In the genomic region with DNA sequence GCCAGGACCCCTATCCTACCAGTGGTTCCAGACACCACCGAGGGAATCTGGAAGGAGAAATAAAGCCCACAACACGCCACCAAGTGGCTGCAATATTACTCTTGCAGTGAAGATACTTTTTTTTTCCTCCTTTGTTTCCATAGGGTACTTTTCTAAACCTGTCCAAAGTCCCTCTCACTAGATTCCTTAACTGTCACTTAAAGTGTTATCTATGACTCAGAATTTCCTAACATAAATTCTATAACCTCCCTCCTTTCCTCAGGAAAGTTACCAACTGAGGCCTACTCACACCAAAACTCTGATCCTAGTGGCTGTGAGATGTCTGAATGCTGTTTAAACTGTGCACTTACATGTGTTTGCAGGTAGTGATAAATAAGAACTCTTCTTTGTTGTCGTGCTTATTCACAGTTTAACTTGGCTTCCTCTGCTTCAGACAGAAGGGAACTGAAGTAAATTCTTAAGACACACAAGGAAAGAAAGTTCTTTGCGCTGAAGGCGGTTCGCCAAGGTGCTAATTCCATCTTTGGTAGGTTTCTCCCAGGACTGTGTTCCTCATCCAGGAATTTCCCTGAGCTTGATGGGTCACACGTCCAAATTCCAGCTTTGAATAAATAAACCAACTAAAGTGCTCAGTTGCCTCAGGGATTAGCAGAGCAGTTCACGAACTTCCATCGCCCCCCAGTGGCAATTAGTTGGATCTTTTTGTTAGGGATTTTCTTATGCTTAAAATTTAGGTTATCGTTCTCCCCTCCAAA, we compare ENCODE assay signal across 9 cellular contexts. TPM values are rescaled to one million over a fixed set of nuclear protein-coding genes. Genes with fewer than 3 reads are reported as not detected.
DNase-seq lines count a peak whose midpoint lies in the region; ATAC-seq, FAIRE-seq and TF ChIP-seq lines count a peak whose summit lies in the region.
"Had no signal": no experiment of that assay in that cellular context is flagged by ENCODE, and none has a peak within 500 bp of the region (broad histone marks: within the 10 kb centered on the region; RNA-seq: fewer than 3 reads in every experiment).

No MANE protein-coding gene starts in this region.

- DNase-seq in A549 (ENCODE audit: low read depth in 1 of 2, low spot score in 1 of 2) (peak; percentile 36 to 73), H4 (ENCODE audit: low spot score) (peak; percentile 65), esophagus squamous epithelium (lab: John Stamatoyannopoulos, UW) (no peak), ovary (peak in 4 of 5 donors; percentile 14 to 50 (median 22)), activated T-cell treated with anti-CD3 and anti-CD28 coated beads for 4 hours (no peak)
- DNase-seq: upper lobe of left lung had no signal

- no peaks in the 10 kb centered on the region for H4K20me1 ChIP-seq in OCI-LY1 (ENCODE audit: insufficient read depth, low read length)

- no peaks in the 10 kb centered on the region for H3K9me2 ChIP-seq in OCI-LY1 (ENCODE audit: low read depth, low read length)

- H3F3A ChIP-seq in OCI-LY1 (ENCODE audit: insufficient read depth, low read length), result no peaks in the 10 kb centered on the region

- H3K36me3 ChIP-seq in OCI-LY1 (ENCODE audit: insufficient read depth, low read length), result no peaks in the 10 kb centered on the region
- H3K36me3 ChIP-seq in esophagus squamous epithelium, result no peaks in the 10 kb centered on the region
- H3K36me3 ChIP-seq in ovary, result no peaks in the 10 kb centered on the region
- H3K36me3 ChIP-seq: upper lobe of left lung had no signal

- H3K4me3 ChIP-seq in A549 (no peak overlapping the region), OCI-LY1 (ENCODE audit: low read depth, low read length, poor library complexity, severe bottlenecking) (no peak overlapping the region), esophagus squamous epithelium (no peak overlapping the region), ovary (no peak overlapping the region)
- H3K4me3 ChIP-seq: upper lobe of left lung had no signal

- peak; percentile 66 for TF ChIP-seq CTCF in A549 (IDR thresholded peaks at IDR 0.05)
- peak; percentile 46 for TF ChIP-seq CTCF in OCI-LY1 (IDR thresholded peaks at IDR 0.05; ENCODE audit: low read length)
- TF ChIP-seq CTCF in esophagus squamous epithelium (IDR thresholded peaks at IDR 0.05), result peak in 5 of 6 experiments; percentile 28 to 50 (median 32)
- peak in 1 of 3 donors; percentile 34 for TF ChIP-seq CTCF in ovary (IDR thresholded peaks at IDR 0.05)

- ATAC-seq in A549, result peak; percentile 83 to 94
- ATAC-seq in GM18858 (IDR thresholded peaks at IDR 0.05; ENCODE audit: unreplicated experiment), result no peak
- ATAC-seq in HG03432 (IDR thresholded peaks at IDR 0.05; ENCODE audit: unreplicated experiment), result no peak

- no peaks in the 10 kb centered on the region for H3K9me3 ChIP-seq in A549
- H3K9me3 ChIP-seq in OCI-LY1 (ENCODE audit: low read length), result no peaks in the 10 kb centered on the region
- no peaks in the 10 kb centered on the region for H3K9me3 ChIP-seq in esophagus squamous epithelium
- H3K9me3 ChIP-seq in ovary, result no peaks in the 10 kb centered on the region
- H3K9me3 ChIP-seq: upper lobe of left lung had no signal

- H3K9ac ChIP-seq in OCI-LY1 (ENCODE audit: low read length), result no peak overlapping the region

- WGBS in A549 (ENCODE audit: missing lambda C conversion rate), result 17% methylated on average over 10 of the region's 10 CpGs
- WGBS in esophagus squamous epithelium, 2 donors, result 34 to 46% methylated on average over 9 to 10 of the region's 10 CpGs
- 31 to 36% (median 31%) methylated on average over 10 of the region's 10 CpGs for WGBS in ovary, 3 donors

- CTCF ChIA-PET in A549 (lab: Yijun Ruan, JAX), result interaction anchor here (0.7 to 2.2 kb wide), 15 partner anchors 10 to 914 kb away, joined by 3 to 26 read pairs (median 3); a partner anchor contains a TSS

- H3K79me2 ChIP-seq in OCI-LY1 (ENCODE audit: insufficient read depth, low read length), result no peaks in the 10 kb centered on the region

- H3K27ac ChIP-seq in A549 (peak overlapping the region; percentile 63 to 83), OCI-LY1 (ENCODE audit: low read depth, low read length, poor library complexity, severe bottlenecking) (no peak overlapping the region), esophagus squamous epithelium (no peak overlapping the region), ovary (no peak overlapping the region)
- H3K27ac ChIP-seq: upper lobe of left lung had no signal

- FAIRE-seq in A549 (lab: Jason Lieb, UNC), result peak; percentile 100

- H3K4me2 ChIP-seq in A549 (peak overlapping the region; percentile 76), OCI-LY1 (ENCODE audit: low read length) (no peak overlapping the region)

- H3K27me3 ChIP-seq in OCI-LY1 (ENCODE audit: insufficient read depth, low read length) (no peaks in the 10 kb centered on the region), esophagus squamous epithelium (no peaks in the 10 kb centered on the region), ovary (no peaks in the 10 kb centered on the region)
- H3K27me3 ChIP-seq: upper lobe of left lung had no signal

- no peak overlapping the region for H2AFZ ChIP-seq in OCI-LY1 (ENCODE audit: low read length)

- intact Hi-C loops in esophagus squamous epithelium (cut with DNase I) (no loop called here), ovary (cut with DNase I) (no loop called here)

- no peak for TF ChIP-seq POLR2A in A549 (IDR thresholded peaks at IDR 0.05; ENCODE audit: low read length)
- TF ChIP-seq POLR2A in esophagus squamous epithelium (IDR thresholded peaks at IDR 0.05), result no peak
- TF ChIP-seq POLR2A in ovary (IDR thresholded peaks at IDR 0.05), result no peak

- peak; percentile 75 to 79 for TF ChIP-seq RAD21 in A549 (conservative IDR thresholded peaks at IDR 0.05 in 1 of 2, IDR thresholded peaks at IDR 0.05 in 1 of 2)

- no peak for TF ChIP-seq EP300 in A549 (IDR thresholded peaks at IDR 0.05)
- TF ChIP-seq EP300 in ovary (IDR thresholded peaks at IDR 0.05), result no peak

- POLR2A ChIA-PET in A549 (lab: Yijun Ruan, JAX), result no interaction called here

- H3K4me1 ChIP-seq in A549 (peaks cover 11% of the 10 kb centered on the region), OCI-LY1 (ENCODE audit: insufficient read depth, low read length, severe bottlenecking) (no peaks in the 10 kb centered on the region), esophagus squamous epithelium (no peaks in the 10 kb centered on the region), ovary (ENCODE audit: insufficient read depth) (no peaks in the 10 kb centered on the region)
- H3K4me1 ChIP-seq: upper lobe of left lung had no signal

TF ChIP-seq in A549, 52 proteins besides CTCF, POLR2A, EP300 and RAD21:
- TF ChIP-seq SMC3 (IDR thresholded peaks at IDR 0.05) (peak; percentile 61), BHLHE40 (IDR thresholded peaks at IDR 0.05; ENCODE audit: low read depth, low read length) (no peak), FOSL2 (IDR thresholded peaks at IDR 0.05) (no peak), FOSL2 (CRISPR knock-in tag; IDR thresholded peaks at IDR 0.05) (peak; percentile 18; the same call in 1 of the 2 replicates), RFX5 (IDR thresholded peaks at IDR 0.05) (no peak), JUNB (IDR thresholded peaks at IDR 0.05) (no peak)
- TF ChIP-seq, protein P1, sequence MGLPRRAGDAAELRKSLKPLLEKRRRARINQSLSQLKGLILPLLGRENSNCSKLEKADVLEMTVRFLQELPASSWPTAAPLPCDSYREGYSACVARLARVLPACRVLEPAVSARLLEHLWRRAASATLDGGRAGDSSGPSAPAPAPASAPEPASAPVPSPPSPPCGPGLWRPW (IDR thresholded peaks at IDR 0.05), result no peak
- TF ChIP-seq, protein P2, sequence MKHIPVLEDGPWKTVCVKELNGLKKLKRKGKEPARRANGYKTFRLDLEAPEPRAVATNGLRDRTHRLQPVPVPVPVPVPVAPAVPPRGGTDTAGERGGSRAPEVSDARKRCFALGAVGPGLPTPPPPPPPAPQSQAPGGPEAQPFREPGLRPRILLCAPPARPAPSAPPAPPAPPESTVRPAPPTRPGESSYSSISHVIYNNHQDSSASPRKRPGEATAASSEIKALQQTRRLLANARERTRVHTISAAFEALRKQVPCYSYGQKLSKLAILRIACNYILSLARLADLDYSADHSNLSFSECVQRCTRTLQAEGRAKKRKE (CRISPR knock-in tag; IDR thresholded peaks at IDR 0.05; ENCODE audit: low read depth), result no peak

RNA-seq across cellular contexts. Expression of a gene that starts 10.7 kb away (rescaled TPM):
- polyA plus RNA-seq in A549 (2011; rRNA removed), result 35.4 and 46.6 TPM in 2 replicates
- 28.1 and 28.9 TPM in 2 replicates for polyA plus RNA-seq in A549 (2012; cell fraction: cytosol; rRNA removed)
- 9.5 and 12.1 TPM in 2 replicates for polyA plus RNA-seq in A549 (2012; cell fraction: nucleus; rRNA removed)
- 61.2 to 61.8 TPM (median 61.5 TPM) in 3 replicates for polyA plus RNA-seq in A549 (2017; fragmentation: RNase III; extraction: RNeasy Plus Mini Kit Qiagen cat#74134 plus additional on column Dnase treatment)
- 19.4 and 20.7 TPM in 2 replicates for polyA minus RNA-seq in A549 (2011; rRNA and poly(A)+ RNA removed)
- 19.9 and 38.1 TPM in 2 replicates for total RNA-seq in H4 (2014; rRNA removed; shearing (Covaris generic))
- total RNA-seq in esophagus squamous epithelium, result 10 to 100 TPM; 10.9 to 17.9 (median 13.5) TPM
- total RNA-seq in ovary, result 10 to 100 TPM in 5 of 7 donors, 1 to 10 TPM in 2; 6.0 to 15.7 (median 14.2) TPM
- polyA plus RNA-seq in ovary, result 10 to 100 TPM; 10.4 to 28.2 TPM

Comparison
In these comparisons a context has a peak if more than half of its experiments do, and no peak if none do; other contexts are left out.
1. ATAC-seq: peak in A549 (2 of 2); none in GM18858 (single experiment) and HG03432 (single experiment).
2. DNase-seq: peak in A549 (2 of 2), H4 (single experiment) and ovary (4 of 5); none in esophagus squamous epithelium (single experiment) and activated T-cell treated with anti-CD3 and anti-CD28 coated beads for 4 hours (single experiment).
3. H3K27ac ChIP-seq: peak in A549 (2 of 2); none in OCI-LY1 (single experiment), esophagus squamous epithelium (0 of 4) and ovary (0 of 2).